Comparison of ENCODE assay signal across 11 cellular contexts in the genomic region with DNA sequence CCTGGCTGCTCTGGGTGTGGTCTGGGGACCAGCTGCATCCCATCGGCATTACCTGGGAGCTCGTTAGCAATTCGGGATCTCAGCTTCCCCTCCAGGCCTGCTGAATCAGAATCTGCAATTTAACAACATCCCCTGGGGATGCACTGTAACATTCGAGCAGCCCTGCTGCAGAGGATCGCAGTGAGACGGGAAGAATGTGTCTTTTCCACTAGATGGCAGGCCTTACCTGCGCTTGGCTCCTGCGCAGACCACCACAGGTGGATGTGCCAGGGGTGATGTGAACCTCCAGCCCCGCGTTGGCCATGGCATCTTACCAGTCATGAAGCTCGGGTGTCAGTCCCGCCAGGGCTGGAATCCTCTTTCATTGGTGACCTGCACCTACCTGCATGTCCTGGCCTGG.
DNase-seq lines count a peak whose midpoint lies in the region; ATAC-seq, FAIRE-seq and TF ChIP-seq lines count a peak whose summit lies in the region.
"Had no signal": no experiment of that assay in that cellular context is flagged by ENCODE, and none has a peak within 500 bp of the region (broad histone marks: within the 10 kb centered on the region; RNA-seq: fewer than 3 reads in every experiment).

No MANE protein-coding gene starts in this region.

- no peaks in the 10 kb centered on the region for H3K27me3 Mint-ChIP-seq in T-helper 17 cell
- H3K27me3 Mint-ChIP-seq: activated naive CD8-positive, alpha-beta T cell had no signal

- H3K27me3 ChIP-seq in keratinocyte (ENCODE audit: control insufficient read depth, extremely low read depth, insufficient read depth, low read length): no peaks in the 10 kb centered on the region

- H2AFZ ChIP-seq in keratinocyte (ENCODE audit: control insufficient read depth, low read length): no peak overlapping the region

- TF ChIP-seq CTCF in keratinocyte (optimal IDR thresholded peaks at IDR 0.05 in 1 of 3, IDR thresholded peaks at IDR 0.05 in 1 of 3, conservative IDR thresholded peaks at IDR 0.05 in 1 of 3; ENCODE audit: extremely low read depth in 1 of 3, insufficient read depth in 2 of 3, low read length in 3 of 3) (peak; percentile 21 to 71 (median 49)), coronary artery (IDR thresholded peaks at IDR 0.05) (no peak)

- H4K20me1 ChIP-seq in keratinocyte (ENCODE audit: control insufficient read depth, extremely low read depth, insufficient read depth, low read length): no peaks in the 10 kb centered on the region

- H3K9me1 ChIP-seq in keratinocyte (ENCODE audit: control insufficient read depth, extremely low read depth, insufficient read depth, low read length): no peaks in the 10 kb centered on the region

- H3K36me3 ChIP-seq in keratinocyte (ENCODE audit: control insufficient read depth in 2 of 2, extremely low read depth in 1 of 2, insufficient read depth in 2 of 2, low read length in 2 of 2): no peaks in the 10 kb centered on the region

- H3K27ac Mint-ChIP-seq in T-helper 17 cell: peak overlapping the region; percentile 95
- H3K27ac Mint-ChIP-seq: activated naive CD8-positive, alpha-beta T cell had no signal

- dilution Hi-C loops in keratinocyte (cut with MboI; ENCODE audit: extremely low pct_ligation_motif_present, low sequenced_read_pairs): no loop called here

- peaks cover 8% of the 10 kb centered on the region for H3K36me3 Mint-ChIP-seq in T-helper 17 cell (ENCODE audit: low read depth)

- no peak overlapping the region for H3K9ac ChIP-seq in keratinocyte (ENCODE audit: control insufficient read depth, extremely low read depth, insufficient read depth, low read length)

- no peak for FAIRE-seq in keratinocyte (lab: Jason Lieb, UNC)

- H3K9me3 ChIP-seq in T-helper 17 cell (ENCODE audit: control insufficient read depth, low read length, poor library complexity, severe bottlenecking) (no peaks in the 10 kb centered on the region), keratinocyte (ENCODE audit: control insufficient read depth, low read depth, low read length) (no peaks in the 10 kb centered on the region)

- H3K79me2 ChIP-seq in keratinocyte (ENCODE audit: control insufficient read depth, insufficient read depth, low read length): no peaks in the 10 kb centered on the region

- H3K27ac ChIP-seq in keratinocyte (ENCODE audit: control insufficient read depth, insufficient read depth, low read length) (no peak overlapping the region), coronary artery (no peak overlapping the region)

- ATAC-seq in T-helper 17 cell (no peak), HG03196 (IDR thresholded peaks at IDR 0.05; ENCODE audit: unreplicated experiment) (no peak), GM19397 (IDR thresholded peaks at IDR 0.05; ENCODE audit: unreplicated experiment) (no peak)

- H3K4me1 ChIP-seq in keratinocyte (ENCODE audit: control insufficient read depth, extremely low read depth, insufficient read depth, low read length): no peaks in the 10 kb centered on the region

- H3K4me1 Mint-ChIP-seq in T-helper 17 cell: peaks cover 39% of the 10 kb centered on the region

- H3K4me3 ChIP-seq in keratinocyte (ENCODE audit: control insufficient read depth in 2 of 3, extremely low read depth in 1 of 3, insufficient read depth in 2 of 3, low read depth in 1 of 3, low read length in 3 of 3) (no peak overlapping the region), coronary artery (no peak overlapping the region)

- DNase-seq in DMS114 treated with DMSO at 0.1 percent for 48 hours (lab: John Stamatoyannopoulos, UW; ENCODE audit: unreplicated experiment): peak; percentile 28
- DNase-seq in HuH-7.5 (ENCODE audit: low spot score): peak; percentile 12
- no peak for DNase-seq in T-helper 17 cell
- no peak for DNase-seq in keratinocyte (ENCODE audit: low read depth, low spot score)
- no peak for DNase-seq in coronary artery (ENCODE audit: low spot score)
- no peak for DNase-seq in NCI-H446 (lab: John Stamatoyannopoulos, UW)
- DNase-seq: activated CD4-positive, alpha-beta T cell treated with anti-CD3 and anti-CD28 coated beads for 4 hours; stimulated activated CD4-positive, alpha-beta T cell treated with anti-CD3 and anti-CD28 coated beads, Interleukin-2, amount 100 ng/mL, for 24 hours had no signal

- no peak overlapping the region for H3K4me3 Mint-ChIP-seq in T-helper 17 cell
- H3K4me3 Mint-ChIP-seq: activated naive CD8-positive, alpha-beta T cell had no signal

- no peak overlapping the region for H3K4me2 ChIP-seq in keratinocyte (ENCODE audit: control insufficient read depth, extremely low read depth, insufficient read depth, low read depth, low read length)

Comparison
In these comparisons a context has a peak if more than half of its experiments do, and no peak if none do; other contexts are left out.
1. DNase-seq: peak in DMS114 treated with DMSO at 0.1 percent for 48 hours (single experiment) and HuH-7.5 (single experiment); none in T-helper 17 cell (0 of 3), keratinocyte (single experiment), coronary artery (single experiment) and NCI-H446 (0 of 2).